23 cellular contexts compared by ENCODE assay signal in the genomic region with DNA sequence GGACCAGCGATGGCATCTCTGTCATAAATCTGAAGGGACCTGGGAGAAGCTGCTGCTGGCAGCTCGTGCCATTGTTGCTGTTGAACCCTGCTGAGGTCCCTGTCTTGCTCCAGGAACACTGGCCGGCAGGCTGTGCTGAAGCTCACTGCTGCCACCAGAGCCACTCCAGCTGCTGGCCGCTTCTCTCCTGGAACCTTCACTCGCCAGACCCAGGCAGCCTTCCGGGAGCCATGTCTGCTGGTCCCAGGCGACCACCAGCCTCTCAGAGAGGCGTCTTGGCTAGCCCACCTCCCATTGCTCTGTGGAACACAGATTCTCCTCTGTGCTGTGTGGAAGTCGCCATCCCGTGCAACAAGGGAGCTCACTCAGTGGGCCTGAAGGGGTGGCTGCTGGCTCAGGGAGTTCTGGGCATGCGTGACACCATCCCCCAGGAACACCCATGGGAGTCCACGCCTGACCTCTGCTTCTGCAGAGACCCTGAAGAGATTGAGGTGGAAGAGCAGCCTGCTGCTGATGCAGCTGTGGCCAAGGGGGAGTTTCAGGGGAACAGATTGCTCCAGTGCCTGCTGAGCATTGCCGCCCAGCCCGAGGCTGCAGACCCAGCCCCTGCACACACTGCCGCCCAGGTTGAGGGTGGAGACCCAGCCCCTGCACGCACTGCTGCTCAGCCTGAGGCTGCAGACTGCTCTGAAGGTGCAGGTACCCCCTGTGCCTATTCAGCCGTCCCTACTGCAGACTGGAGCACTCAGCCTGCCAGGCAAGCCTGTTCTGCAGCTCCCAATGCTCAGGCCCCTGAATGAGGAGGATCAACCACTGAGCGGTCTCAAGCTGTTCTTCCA. TPM values are rescaled to one million over a fixed set of nuclear protein-coding genes. Genes with fewer than 3 reads are reported as not detected.
A peak's percentile ranks its signal among the peaks of the same experiment; 100 is the strongest.
DNase-seq lines count a peak whose midpoint lies in the region; ATAC-seq and TF ChIP-seq lines count a peak whose summit lies in the region.
"Had no signal": no experiment of that assay in that cellular context is flagged by ENCODE, and none has a peak within 500 bp of the region (broad histone marks: within the 10 kb centered on the region; RNA-seq: fewer than 3 reads in every experiment).

No MANE protein-coding gene starts in this region.

- no peak for TF ChIP-seq CTCF in fibroblast of lung (conservative IDR thresholded peaks at IDR 0.05 in 1 of 2, IDR thresholded peaks at IDR 0.05 in 1 of 2; ENCODE audit: low read depth in 1 of 2, low read length in 2 of 2)

- no peak overlapping the region for H4K91ac ChIP-seq in mesenchymal stem cell (ENCODE audit: low read length)

- no peak overlapping the region for H4K5ac ChIP-seq in mesendoderm (ENCODE audit: low read length)

- H3K4ac ChIP-seq in mesenchymal stem cell (ENCODE audit: low read depth in 1 of 2, low read length in 2 of 2) (no peak overlapping the region), mesendoderm (ENCODE audit: low read depth, low read length) (no peak overlapping the region)

- H3K23ac ChIP-seq in mesenchymal stem cell (ENCODE audit: low read length in 2 of 2), result no peak overlapping the region
- H3K23ac ChIP-seq in mesendoderm (ENCODE audit: low read length), result no peak overlapping the region

- H2BK12ac ChIP-seq in mesenchymal stem cell (ENCODE audit: low read length in 2 of 2), result no peak overlapping the region

- no peak overlapping the region for H4K8ac ChIP-seq in mesenchymal stem cell (ENCODE audit: low read length)
- no peak overlapping the region for H4K8ac ChIP-seq in mesendoderm (ENCODE audit: low read depth, low read length)

- H3K9ac ChIP-seq in fibroblast of lung (ENCODE audit: insufficient read depth, low read length) (no peak overlapping the region), mesenchymal stem cell (ENCODE audit: low read length) (no peak overlapping the region), mesendoderm (ENCODE audit: low read length) (no peak overlapping the region)
- H3K9ac ChIP-seq: BLaER1 treated with 17β-estradiol and CSF1 and Interleukin-3, amounts not matched to agents 10 nM and 100 nM had no signal

- peak overlapping the region in 1 of 2 experiments; percentile 26 for H3K14ac ChIP-seq in mesenchymal stem cell (ENCODE audit: low read length in 2 of 2)

- H2BK5ac ChIP-seq in mesenchymal stem cell (ENCODE audit: low read depth, low read length, poor library complexity, severe bottlenecking) (no peak overlapping the region), mesendoderm (ENCODE audit: low read length) (no peak overlapping the region)

- H2BK15ac ChIP-seq in mesenchymal stem cell (ENCODE audit: low read depth, poor library complexity, severe bottlenecking) (no peak overlapping the region), mesendoderm (replicated peaks; ENCODE audit: low read depth) (no peak overlapping the region)

- WGBS in mesenchymal stem cell, result 84% methylated on average over 18 of the region's 18 CpGs
- no CpG with 5 or more reads among the region's 18 CpGs for WGBS in mesendoderm (ENCODE audit: extremely low coverage, insufficient coverage, low lambda C conversion rate)

- H3K36me3 ChIP-seq in fibroblast of lung (ENCODE audit: control insufficient read depth, insufficient read depth, low read length) (no peaks in the 10 kb centered on the region), mesenchymal stem cell (ENCODE audit: control insufficient read depth in 1 of 2, insufficient read depth in 2 of 2, low read depth in 1 of 2, low read length in 2 of 2) (peaks cover 25 to 35% of the 10 kb centered on the region in 2 experiments), mesendoderm (ENCODE audit: control insufficient read depth, insufficient read depth, low read length) (no peaks in the 10 kb centered on the region)
- H3K36me3 ChIP-seq: BLaER1 treated with 17β-estradiol and CSF1 and Interleukin-3, amounts not matched to agents 10 nM and 100 nM had no signal

- DNase-seq in AG20443 (ENCODE audit: low spot score) (peak; percentile 38), fibroblast of lung (ENCODE audit: low read depth in 2 of 2) (no peak), mesenchymal stem cell (no peak), mesendoderm (no peak), NCI-H1694 treated with DMSO at 0.1 percent for 48 hours (lab: John Stamatoyannopoulos, UW) (no peak)
- DNase-seq: activated CD8-positive, alpha-beta T cell treated with anti-CD3 and anti-CD28 coated beads, Interleukin-2, amount 10 ng/mL, durations not matched to agents 7 days and 5 days; activated gamma-delta T cell; activated naive CD8-positive, alpha-beta T cell treated with anti-CD3 and anti-CD28 coated beads, Interleukin-2, amount 50 U/mL, for 24 hours; head of caudate nucleus; left ventricle myocardium inferior; midbrain; NCI-H146; NCI-H69; nephron progenitor cell; sigmoid colon; substantia nigra had no signal

- H3K79me2 ChIP-seq in fibroblast of lung (ENCODE audit: control insufficient read depth, insufficient read depth, low read length) (no peaks in the 10 kb centered on the region), mesendoderm (ENCODE audit: control insufficient read depth, insufficient read depth, low read length) (no peaks in the 10 kb centered on the region)

- H3K27me3 ChIP-seq in fibroblast of lung (ENCODE audit: control insufficient read depth, insufficient read depth, low read length) (no peaks in the 10 kb centered on the region), mesenchymal stem cell (ENCODE audit: control insufficient read depth in 1 of 2, insufficient read depth in 1 of 2, low read length in 2 of 2) (no peaks in the 10 kb centered on the region), mesendoderm (ENCODE audit: insufficient read depth, low read length, poor library complexity) (no peaks in the 10 kb centered on the region)
- H3K27me3 ChIP-seq: BLaER1 treated with 17β-estradiol and CSF1 and Interleukin-3, amounts not matched to agents 10 nM and 100 nM; sigmoid colon had no signal

- H3K27ac ChIP-seq in fibroblast of lung (ENCODE audit: insufficient read depth, low read length) (no peak overlapping the region), mesenchymal stem cell (ENCODE audit: low read length, poor library complexity, severe bottlenecking) (no peak overlapping the region), mesendoderm (ENCODE audit: low read depth, low read length) (no peak overlapping the region)
- H3K27ac ChIP-seq: A549; BLaER1 treated with 17β-estradiol and CSF1 and Interleukin-3, amounts not matched to agents 10 nM and 100 nM; left ventricle myocardium inferior; sigmoid colon had no signal

- H3K4me1 ChIP-seq in fibroblast of lung (ENCODE audit: control insufficient read depth, extremely low read depth, insufficient read depth, low read length) (no peaks in the 10 kb centered on the region), mesenchymal stem cell (ENCODE audit: control insufficient read depth, insufficient read depth, low read depth, low read length) (no peaks in the 10 kb centered on the region), mesendoderm (ENCODE audit: control insufficient read depth, low read depth, low read length) (no peaks in the 10 kb centered on the region)
- H3K4me1 ChIP-seq: A549, left ventricle myocardium inferior, sigmoid colon had no signal

- H2AK5ac ChIP-seq in mesenchymal stem cell (ENCODE audit: low read length, severe bottlenecking) (no peak overlapping the region), mesendoderm (ENCODE audit: low read length) (no peak overlapping the region)

- no peaks in the 10 kb centered on the region for H3K9me3 ChIP-seq in fibroblast of lung (ENCODE audit: control insufficient read depth, insufficient read depth, low read depth, low read length)
- H3K9me3 ChIP-seq in mesenchymal stem cell (ENCODE audit: control insufficient read depth, low read length), result no peaks in the 10 kb centered on the region
- H3K9me3 ChIP-seq: A549, left ventricle myocardium inferior, sigmoid colon had no signal

- H3K4me3 ChIP-seq in fibroblast of lung (replicated peaks in 1 of 4; ENCODE audit: control extremely low read depth in 1 of 4, insufficient read depth in 1 of 4, low read depth in 3 of 4, low read length in 4 of 4) (no peak overlapping the region), mesenchymal stem cell (ENCODE audit: insufficient read depth in 1 of 2, low read depth in 1 of 2, low read length in 2 of 2) (no peak overlapping the region), mesendoderm (ENCODE audit: low read length) (no peak overlapping the region)
- H3K4me3 ChIP-seq: A549; BLaER1 treated with 17β-estradiol and CSF1 and Interleukin-3, amounts not matched to agents 10 nM and 100 nM; left ventricle myocardium inferior; sigmoid colon had no signal

- H2BK120ac ChIP-seq in mesenchymal stem cell (ENCODE audit: low read depth, low read length), result no peak overlapping the region
- no peak overlapping the region for H2BK120ac ChIP-seq in mesendoderm (ENCODE audit: low read depth, low read length)

- H4K20me1 ChIP-seq in fibroblast of lung (ENCODE audit: control insufficient read depth, extremely low read depth, insufficient read depth, low read length), result no peaks in the 10 kb centered on the region
- H4K20me1 ChIP-seq: BLaER1 treated with 17β-estradiol and CSF1 and Interleukin-3, amounts not matched to agents 10 nM and 100 nM had no signal

- ATAC-seq in GM21576 (IDR thresholded peaks at IDR 0.05; ENCODE audit: unreplicated experiment) (peak; percentile 46), HG03565 (IDR thresholded peaks at IDR 0.05; ENCODE audit: unreplicated experiment) (peak; percentile 40), HG02970 (IDR thresholded peaks at IDR 0.05; ENCODE audit: low FRiP score, unreplicated experiment) (no peak)
- ATAC-seq: activated CD4-positive, CD25-positive, alpha-beta regulatory T cell treated with anti-CD3 and anti-CD28 coated beads, Interleukin-2, amount 50 U/mL, for 24 hours; activated CD8-positive, alpha-beta T cell treated with anti-CD3 and anti-CD28 coated beads, Interleukin-2, amount 10 ng/mL, durations not matched to agents 7 days and 5 days; activated naive CD8-positive, alpha-beta T cell treated with anti-CD3 and anti-CD28 coated beads, Interleukin-2, amount 50 U/mL, for 24 hours had no signal

- no peak overlapping the region for H3K56ac ChIP-seq in mesendoderm (ENCODE audit: low read length)

- no peaks in the 10 kb centered on the region for H3K79me1 ChIP-seq in mesenchymal stem cell (replicated peaks; ENCODE audit: low read length, poor library complexity, severe bottlenecking)
- H3K79me1 ChIP-seq in mesendoderm (ENCODE audit: low read length), result no peaks in the 10 kb centered on the region

- H3K18ac ChIP-seq in mesenchymal stem cell (ENCODE audit: low read depth in 1 of 2, low read length in 2 of 2) (no peak overlapping the region), mesendoderm (ENCODE audit: low read length) (no peak overlapping the region)

- H3K4me2 ChIP-seq in fibroblast of lung (ENCODE audit: extremely low read depth, insufficient read depth, low read length), result no peak overlapping the region
- no peak overlapping the region for H3K4me2 ChIP-seq in mesenchymal stem cell (ENCODE audit: low read length, poor library complexity, severe bottlenecking)
- no peak overlapping the region for H3K4me2 ChIP-seq in mesendoderm (ENCODE audit: low read length)
- H3K4me2 ChIP-seq: A549; BLaER1 treated with 17β-estradiol and CSF1 and Interleukin-3, amounts not matched to agents 10 nM and 100 nM had no signal

- H2AFZ ChIP-seq in fibroblast of lung (ENCODE audit: low read length) (peak overlapping the region; percentile 57), mesenchymal stem cell (ENCODE audit: low read depth, low read length) (no peak overlapping the region)

RNA-seq across cellular contexts. Expression of gene CYP4V2, which starts 33.1 kb away (rescaled TPM):
- 27.2 and 37.8 TPM in 2 replicates for total RNA-seq in fibroblast of lung
- polyA plus RNA-seq in fibroblast of lung, result 8.2 and 17.2 TPM in 2 replicates
- polyA plus RNA-seq in fibroblast of lung (2012), result 4.5 and 9.0 TPM in 2 replicates
- 0.86 and 1.7 TPM in 2 replicates for polyA minus RNA-seq in fibroblast of lung (ENCODE audit: low replicate concordance)
- polyA plus RNA-seq in mesenchymal stem cell (2013, experiment 1 of 2), result 8.0 TPM
- 8.2 TPM for polyA plus RNA-seq in mesenchymal stem cell (2013, experiment 2 of 2)
- 0.53 TPM for polyA plus RNA-seq in mesendoderm (2013, experiment 1 of 2)
- polyA plus RNA-seq in mesendoderm (2013, experiment 2 of 2), result 0.50 TPM

RNA-seq across cellular contexts. Expression of gene FAM149A, which starts 53.7 kb away (rescaled TPM):
- 9.4 and 11.3 TPM in 2 replicates for total RNA-seq in fibroblast of lung
- 2.3 and 5.6 TPM in 2 replicates for polyA plus RNA-seq in fibroblast of lung
- polyA plus RNA-seq in fibroblast of lung (2012), result 2.7 and 4.8 TPM in 2 replicates
- 12.3 TPM in 1 of 2 replicates, not detected in the other for polyA minus RNA-seq in fibroblast of lung (ENCODE audit: low replicate concordance)
- 0.93 TPM for polyA plus RNA-seq in mesenchymal stem cell (2013, experiment 1 of 2)
- polyA plus RNA-seq in mesenchymal stem cell (2013, experiment 2 of 2), result 0.60 TPM
- 4.5 TPM for polyA plus RNA-seq in mesendoderm (2013, experiment 1 of 2)
- polyA plus RNA-seq in mesendoderm (2013, experiment 2 of 2), result 4.9 TPM
- polyA plus RNA-seq: IgD-negative memory B cell had no signal
